Comparison of ENCODE assay signal across 19 cellular contexts in genomic region chr17:68015081-68015723, GRCh38.
"Had no signal": no experiment of that assay in that cellular context is flagged by ENCODE, and none has a peak within 500 bp of the region (broad histone marks: within the 10 kb centered on the region; RNA-seq: fewer than 3 reads in every experiment).

No MANE protein-coding gene starts in this region.

- H3K27me3 ChIP-seq: cardiac muscle cell, heart right ventricle, left lung, neutrophil, right atrium auricular region, suprapubic skin, thyroid gland, upper lobe of right lung had no signal

- H3K36me3 ChIP-seq: cardiac muscle cell, heart right ventricle, left lung, neutrophil, right atrium auricular region, suprapubic skin, thyroid gland, upper lobe of right lung had no signal

- H3K27ac ChIP-seq: cardiac muscle cell, heart right ventricle, left lung, neutrophil, right atrium auricular region, suprapubic skin, thyroid gland, upper lobe of right lung had no signal

- H3K9me3 Mint-ChIP-seq: dendritic cell treated with granulocyte-macrophage colony-stimulating factor and Interleukin-4, amounts not matched to agents 40 ng/mL and 50 ng/mL, for 4 days; nephron progenitor cell; stimulated activated effector memory CD8-positive, alpha-beta T cell treated with anti-CD3 and anti-CD28 coated beads, Interleukin-12 subunit alpha, Interleukin-12 subunit beta, amount 100 ng/mL, for 72 hours had no signal

- ATAC-seq: heart right ventricle; left lung; naive thymus-derived CD4-positive, alpha-beta T cell; stimulated activated effector memory CD8-positive, alpha-beta T cell treated with anti-CD3 and anti-CD28 coated beads, Interleukin-12 subunit alpha, Interleukin-12 subunit beta, amount 100 ng/mL, for 72 hours; stimulated activated naive CD8-positive, alpha-beta T cell treated with anti-CD3 and anti-CD28 coated beads, Interleukin-15, Interleukin-2, amounts not matched to agents 100 U/mL and 50 U/mL, for 24 hours; upper lobe of right lung had no signal

- H3K27ac Mint-ChIP-seq: dendritic cell treated with granulocyte-macrophage colony-stimulating factor and Interleukin-4, amounts not matched to agents 40 ng/mL and 50 ng/mL, for 4 days; nephron progenitor cell; stimulated activated effector memory CD8-positive, alpha-beta T cell treated with anti-CD3 and anti-CD28 coated beads, Interleukin-12 subunit alpha, Interleukin-12 subunit beta, amount 100 ng/mL, for 72 hours had no signal

- H3K4me3 Mint-ChIP-seq: dendritic cell treated with granulocyte-macrophage colony-stimulating factor and Interleukin-4, amounts not matched to agents 40 ng/mL and 50 ng/mL, for 4 days; nephron progenitor cell; stimulated activated effector memory CD8-positive, alpha-beta T cell treated with anti-CD3 and anti-CD28 coated beads, Interleukin-12 subunit alpha, Interleukin-12 subunit beta, amount 100 ng/mL, for 72 hours had no signal

- H3K4me3 ChIP-seq: cardiac muscle cell, heart right ventricle, left lung, lung, right atrium auricular region, suprapubic skin, thyroid gland, upper lobe of right lung had no signal

- H3K4me1 ChIP-seq: right atrium auricular region, upper lobe of right lung had no signal

- H3K9me3 ChIP-seq: heart right ventricle, left lung, neutrophil, right atrium auricular region, suprapubic skin, thyroid gland, upper lobe of right lung had no signal

- DNase-seq: erythroblast; heart right ventricle; left lung; mesendoderm; naive thymus-derived CD4-positive, alpha-beta T cell; nephron progenitor cell; small intestine; stimulated activated CD4-positive, alpha-beta T cell treated with anti-CD3 and anti-CD28 coated beads, Interleukin-4, amount 100 ng/mL, for 1 hour; stimulated activated CD8-positive, alpha-beta memory T cell treated with anti-CD3 and anti-CD28 coated beads, Interleukin-4, amount 100 ng/mL, for 48 hours; stimulated activated naive CD8-positive, alpha-beta T cell treated with anti-CD3 and anti-CD28 coated beads, Interleukin-15, Interleukin-2, amounts not matched to agents 100 U/mL and 50 U/mL, for 24 hours; thyroid gland; upper lobe of right lung had no signal
